ENCODE assay signal across 1 cellular context in genomic region chr16:11698271-11698689, GRCh38.
TF ChIP-seq lines count a peak whose summit lies in the region.

No MANE protein-coding gene starts in this region.

TF ChIP-seq in K562, 482 proteins besides CTCF, POLR2A, EP300 and RAD21 (continued from another document):
- TF ChIP-seq CHD7 (IDR thresholded peaks at IDR 0.05; ENCODE audit: low read depth, low read length) (no peak), SAFB (IDR thresholded peaks at IDR 0.05; ENCODE audit: borderline replicate concordance, low read depth, low read length) (no peak)
